Comparison of ENCODE assay signal across 1 cellular context in the genomic region with DNA sequence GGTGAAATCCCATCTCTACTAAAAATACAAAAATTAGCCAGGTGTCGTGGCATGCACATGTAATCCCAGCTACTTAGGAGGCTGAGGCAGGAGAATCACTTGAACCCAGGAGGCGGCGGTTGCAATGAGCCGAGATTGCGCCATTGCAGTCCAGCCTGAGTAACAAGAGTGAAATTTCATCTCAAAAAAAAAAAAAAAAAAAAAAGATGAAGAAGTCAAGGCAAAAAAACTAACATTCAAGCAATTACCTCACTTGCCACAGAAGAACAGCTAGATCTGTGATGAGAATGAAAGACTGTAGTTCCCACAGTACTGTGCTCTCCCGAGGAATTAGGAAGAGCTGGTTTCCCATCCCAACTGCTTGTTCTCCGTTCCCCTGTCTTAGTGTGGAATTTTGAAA.
TF ChIP-seq lines count a peak whose summit lies in the region.

No MANE protein-coding gene starts in this region.

TF ChIP-seq in A549, 52 proteins besides CTCF, POLR2A, EP300 and RAD21 (continued from another document):
- no peak for TF ChIP-seq REST (IDR thresholded peaks at IDR 0.05)
- TF ChIP-seq, protein P1, sequence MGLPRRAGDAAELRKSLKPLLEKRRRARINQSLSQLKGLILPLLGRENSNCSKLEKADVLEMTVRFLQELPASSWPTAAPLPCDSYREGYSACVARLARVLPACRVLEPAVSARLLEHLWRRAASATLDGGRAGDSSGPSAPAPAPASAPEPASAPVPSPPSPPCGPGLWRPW (IDR thresholded peaks at IDR 0.05), result no peak
- TF ChIP-seq PBX3 (IDR thresholded peaks at IDR 0.05), result no peak
- TF ChIP-seq CBX8 (IDR thresholded peaks at IDR 0.05), result no peak
- TF ChIP-seq NR3C1 (IDR thresholded peaks at IDR 0.05), result no peak
